In genomic region chr1:113818585-113818984, GRCh38 we compare ENCODE assay signal across 21 cellular contexts. TPM values are rescaled to one million over a fixed set of nuclear protein-coding genes. Genes with fewer than 3 reads are reported as not detected.
"Had no signal": no experiment of that assay in that cellular context is flagged by ENCODE, and none has a peak within 500 bp of the region (broad histone marks: within the 10 kb centered on the region; RNA-seq: fewer than 3 reads in every experiment).

No MANE protein-coding gene starts in this region.

- H3K36me3 Mint-ChIP-seq: type B pancreatic cell had no signal

- H3K27me3 ChIP-seq: colonic mucosa, heart right ventricle, neutrophil, suprapubic skin, thyroid gland, vagina had no signal

- H3K27ac ChIP-seq: colonic mucosa, heart right ventricle, neutrophil, suprapubic skin, thyroid gland, vagina had no signal

- H3K36me3 ChIP-seq: colonic mucosa, suprapubic skin, thyroid gland, vagina had no signal

- DNase-seq: colonic mucosa; dermis blood vessel endothelial cell; endodermal cell; erythroblast; foreskin melanocyte; heart right ventricle; hypothalamus; kidney glomerular epithelial cell; naive thymus-derived CD4-positive, alpha-beta T cell; nephron progenitor cell; right cardiac atrium; small intestine; stimulated activated CD4-positive, alpha-beta T cell treated with anti-CD3 and anti-CD28 coated beads, Interleukin-12 subunit alpha, Interleukin-12 subunit beta, amount 100 ng/mL, for 4 hours; stimulated activated naive CD4-positive, alpha-beta T cell; thyroid gland had no signal

- H3K4me3 ChIP-seq: colonic mucosa, heart right ventricle, suprapubic skin, thyroid gland, vagina had no signal

- H3K4me1 ChIP-seq: colonic mucosa, heart right ventricle, suprapubic skin, thyroid gland, vagina had no signal

- ATAC-seq: heart right ventricle; naive thymus-derived CD4-positive, alpha-beta T cell; right cardiac atrium had no signal

- H3K9me3 Mint-ChIP-seq: endodermal cell; naive thymus-derived CD4-positive, alpha-beta T cell; nephron progenitor cell; type B pancreatic cell had no signal

- H3K27ac Mint-ChIP-seq: endodermal cell, nephron progenitor cell, type B pancreatic cell had no signal

- H3K9me3 ChIP-seq: colonic mucosa, heart right ventricle, neutrophil, suprapubic skin, thyroid gland, vagina had no signal

- H3K4me3 Mint-ChIP-seq: endodermal cell; naive thymus-derived CD4-positive, alpha-beta T cell; nephron progenitor cell; type B pancreatic cell had no signal

- H3K27me3 Mint-ChIP-seq: naive thymus-derived CD4-positive, alpha-beta T cell; type B pancreatic cell had no signal

- H3K4me1 Mint-ChIP-seq: endodermal cell had no signal

RNA-seq across cellular contexts. Expression of gene PTPN22, which starts 52.9 kb away (rescaled TPM):
- total RNA-seq: dermis blood vessel endothelial cell, endodermal cell, endothelial cell of umbilical vein, osteocyte had no signal
